Comparison of ENCODE assay signal across 27 cellular contexts in the genomic region with DNA sequence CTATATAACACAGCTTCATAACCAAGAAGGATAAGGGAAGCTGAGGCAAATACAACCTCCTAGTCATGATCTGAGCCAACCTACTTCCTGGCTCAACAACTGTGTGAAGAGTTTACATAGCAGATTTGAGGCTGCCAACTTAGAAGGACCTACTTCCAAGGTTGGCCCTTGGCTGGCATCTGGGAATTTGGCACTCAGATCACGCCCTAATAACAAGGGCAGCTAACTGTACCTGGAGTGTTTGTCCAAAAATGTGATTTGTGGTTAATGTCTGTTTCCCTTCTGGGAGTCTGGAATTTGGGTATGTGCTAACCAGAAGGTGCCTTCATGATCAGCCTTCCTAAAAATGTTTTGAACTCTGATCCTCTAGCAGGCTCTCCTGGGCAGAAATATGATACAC.
"Had no signal": no experiment of that assay in that cellular context is flagged by ENCODE, and none has a peak within 500 bp of the region (broad histone marks: within the 10 kb centered on the region; RNA-seq: fewer than 3 reads in every experiment).

No MANE protein-coding gene starts in this region.

- H3K4me3 Mint-ChIP-seq: natural killer cell; nephron; neural progenitor cell; stimulated activated effector memory CD8-positive, alpha-beta T cell treated with anti-CD3 and anti-CD28 coated beads, Interleukin-12 subunit alpha, Interleukin-12 subunit beta, amount 100 ng/mL, for 72 hours; stimulated activated naive B cell treated with anti-CD40 and anti-IgM and Interleukin-4, amounts not matched to agents 10 μg/mL and 1 μg/mL and 100 μg/mL, for 72 hours; stimulated activated naive CD8-positive, alpha-beta T cell treated with anti-CD3 and anti-CD28 coated beads, Interleukin-15, Interleukin-2, amounts not matched to agents 100 ng/mL and 50 ng/mL, for 24 hours had no signal

- H3K27me3 ChIP-seq: neural progenitor cell, ovary, right lobe of liver, sigmoid colon, stomach, thyroid gland, tibial nerve, vagina had no signal

- H3K4me1 ChIP-seq: parathyroid adenoma, psoas muscle, right lobe of liver, sigmoid colon, stomach, thyroid gland, tibial nerve, vagina had no signal

- H3K9me3 Mint-ChIP-seq: nephron, neural progenitor cell had no signal

- H3K36me3 Mint-ChIP-seq: natural killer cell; stimulated activated effector memory CD8-positive, alpha-beta T cell treated with anti-CD3 and anti-CD28 coated beads, Interleukin-12 subunit alpha, Interleukin-12 subunit beta, amount 100 ng/mL, for 72 hours; stimulated activated naive B cell treated with anti-CD40 and anti-IgM and Interleukin-4, amounts not matched to agents 10 μg/mL and 1 μg/mL and 100 μg/mL, for 72 hours had no signal

- H3K79me2 ChIP-seq: parathyroid adenoma had no signal

- ATAC-seq: natural killer cell; psoas muscle; right cardiac atrium; right lobe of liver; stimulated activated effector memory CD8-positive, alpha-beta T cell treated with anti-CD3 and anti-CD28 coated beads, Interleukin-12 subunit alpha, Interleukin-12 subunit beta, amount 100 ng/mL, for 72 hours; stimulated activated naive B cell treated with anti-CD40 and anti-IgM and Interleukin-4, amounts not matched to agents 10 μg/mL and 1 μg/mL and 100 μg/mL, for 72 hours had no signal

- H3K27ac ChIP-seq: neural progenitor cell, ovary, parathyroid adenoma, psoas muscle, right lobe of liver, sigmoid colon, stomach, thoracic aorta, thyroid gland, tibial nerve, vagina had no signal

- H3K27ac Mint-ChIP-seq: natural killer cell; nephron; neural progenitor cell; progenitor cell of endocrine pancreas; stimulated activated effector memory CD8-positive, alpha-beta T cell treated with anti-CD3 and anti-CD28 coated beads, Interleukin-12 subunit alpha, Interleukin-12 subunit beta, amount 100 ng/mL, for 72 hours; stimulated activated naive B cell treated with anti-CD40 and anti-IgM and Interleukin-4, amounts not matched to agents 10 μg/mL and 1 μg/mL and 100 μg/mL, for 72 hours; stimulated activated naive CD8-positive, alpha-beta T cell treated with anti-CD3 and anti-CD28 coated beads, Interleukin-15, Interleukin-2, amounts not matched to agents 100 ng/mL and 50 ng/mL, for 24 hours had no signal

- H3K4me2 ChIP-seq: neural progenitor cell had no signal

- H3K4me1 Mint-ChIP-seq: natural killer cell; stimulated activated effector memory CD8-positive, alpha-beta T cell treated with anti-CD3 and anti-CD28 coated beads, Interleukin-12 subunit alpha, Interleukin-12 subunit beta, amount 100 ng/mL, for 72 hours; stimulated activated naive B cell treated with anti-CD40 and anti-IgM and Interleukin-4, amounts not matched to agents 10 μg/mL and 1 μg/mL and 100 μg/mL, for 72 hours had no signal

- DNase-seq: natural killer cell; occipital lobe; ovary; posterior cingulate gyrus; psoas muscle; right cardiac atrium; right lobe of liver; sigmoid colon; small intestine; stimulated activated CD4-positive, alpha-beta T cell treated with anti-CD3 and anti-CD28 coated beads, Interleukin-15, amount 100 ng/mL, for 24 hours; stimulated activated CD4-positive, alpha-beta T cell treated with anti-CD3 and anti-CD28 coated beads, Interleukin-2, amount 100 ng/mL, for 24 hours; stimulated activated CD4-positive, alpha-beta T cell treated with anti-CD3 and anti-CD28 coated beads, Interleukin-2, amount 100 ng/mL, for 48 hours; stimulated activated CD4-positive, alpha-beta T cell treated with anti-CD3 and anti-CD28 coated beads, Interleukin-4, amount 100 ng/mL, for 24 hours; stimulated activated naive B cell treated with anti-CD40 and anti-IgM and Interleukin-4, amounts not matched to agents 10 μg/mL and 1 μg/mL and 100 μg/mL, for 72 hours; stimulated activated naive CD4-positive, alpha-beta T cell treated with Interleukin-2 at 50 U/mL for 16 hours; stomach; trophoblast cell had no signal

- H3K27me3 Mint-ChIP-seq: stimulated activated naive B cell treated with anti-CD40 and anti-IgM and Interleukin-4, amounts not matched to agents 10 μg/mL and 1 μg/mL and 100 μg/mL, for 72 hours; stimulated activated naive CD8-positive, alpha-beta T cell treated with anti-CD3 and anti-CD28 coated beads, Interleukin-15, Interleukin-2, amounts not matched to agents 100 ng/mL and 50 ng/mL, for 24 hours had no signal

- H3K9me3 ChIP-seq: ovary, psoas muscle, right lobe of liver, sigmoid colon, stomach, thoracic aorta, thyroid gland, tibial nerve, vagina had no signal

- H2AFZ ChIP-seq: parathyroid adenoma had no signal

- H3K36me3 ChIP-seq: neural progenitor cell, ovary, right lobe of liver, sigmoid colon, stomach, thoracic aorta, thyroid gland, tibial nerve, vagina had no signal

- H3K4me3 ChIP-seq: neural progenitor cell, ovary, psoas muscle, right lobe of liver, sigmoid colon, stomach, thoracic aorta, thyroid gland, tibial nerve, vagina had no signal
